19 cellular contexts compared by ENCODE assay signal in genomic region chrX:40061871-40062524, GRCh38. TPM values are rescaled to one million over a fixed set of nuclear protein-coding genes. Genes with fewer than 3 reads are reported as not detected.
DNase-seq lines count a peak whose midpoint lies in the region; ATAC-seq and TF ChIP-seq lines count a peak whose summit lies in the region.
"Had no signal": no experiment of that assay in that cellular context is flagged by ENCODE, and none has a peak within 500 bp of the region (broad histone marks: within the 10 kb centered on the region; RNA-seq: fewer than 3 reads in every experiment).

No MANE protein-coding gene starts in this region.

- ATAC-seq in WTC11: peak; percentile 51
- ATAC-seq: activated CD4-positive, CD25-positive, alpha-beta regulatory T cell treated with anti-CD3 and anti-CD28 coated beads, Interleukin-2, amount 50 U/mL, for 24 hours; mucosa of descending colon; pancreas had no signal

- H3K27ac Mint-ChIP-seq in activated naive CD4-positive, alpha-beta T cell treated with anti-CD3 and anti-CD28 coated beads, Interleukin-2, amount 10 ng/mL, durations not matched to agents 7 days and 5 days: peak overlapping the region; percentile 91
- H3K27ac Mint-ChIP-seq in WTC11: peak overlapping the region; percentile 72; the same call in 1 of the 2 replicates
- H3K27ac Mint-ChIP-seq: dendritic cell treated with granulocyte-macrophage colony-stimulating factor and Interleukin-4, amounts not matched to agents 40 ng/mL and 50 ng/mL, for 4 days had no signal

- peak overlapping the region; percentile 27 for H3K27ac ChIP-seq in temporal lobe (ENCODE audit: low read depth, low read length)
- H3K27ac ChIP-seq: esophagus squamous epithelium, HL-60, KMS-11, pancreas, skin epidermis, vagina had no signal

- peaks cover 38% of the 10 kb centered on the region for H3K36me3 Mint-ChIP-seq in activated naive CD4-positive, alpha-beta T cell treated with anti-CD3 and anti-CD28 coated beads, Interleukin-2, amount 10 ng/mL, durations not matched to agents 7 days and 5 days
- peaks cover 59% of the 10 kb centered on the region for H3K36me3 Mint-ChIP-seq in WTC11

- peak; percentile 39 for DNase-seq in activated naive CD4-positive, alpha-beta T cell treated with anti-CD3 and anti-CD28 coated beads, Interleukin-2, amount 10 ng/mL, durations not matched to agents 7 days and 5 days
- no peak for DNase-seq in activated naive CD4-positive, alpha-beta T cell treated with anti-CD3 and anti-CD28 coated beads, Interleukin-2, amount 50 U/mL, for 16 hours
- DNase-seq in WTC11 (ENCODE audit: low spot score) (peak; percentile 25), islet precursor cell (peak; percentile 59), putamen (ENCODE audit: low spot score) (no peak), GOT3 (lab: John Stamatoyannopoulos, UW) (no peak), NCI-H774 (lab: John Stamatoyannopoulos, UW) (no peak)
- DNase-seq: activated T-cell treated with anti-CD3 and anti-CD28 coated beads, Interleukin-2, amount 50 U/mL, for 4 hours; esophagus squamous epithelium; mucosa of descending colon; NCI-H1105 had no signal

- H3K9me3 Mint-ChIP-seq in activated naive CD4-positive, alpha-beta T cell treated with anti-CD3 and anti-CD28 coated beads, Interleukin-2, amount 10 ng/mL, durations not matched to agents 7 days and 5 days: no peaks in the 10 kb centered on the region
- no peaks in the 10 kb centered on the region for H3K9me3 Mint-ChIP-seq in WTC11
- H3K9me3 Mint-ChIP-seq: activated T-cell treated with anti-CD3 and anti-CD28 coated beads, Interleukin-2, amount 50 U/mL, for 4 hours; dendritic cell treated with granulocyte-macrophage colony-stimulating factor and Interleukin-4, amounts not matched to agents 40 ng/mL and 50 ng/mL, for 4 days had no signal

- no peaks in the 10 kb centered on the region for H3K27me3 Mint-ChIP-seq in activated naive CD4-positive, alpha-beta T cell treated with anti-CD3 and anti-CD28 coated beads, Interleukin-2, amount 10 ng/mL, durations not matched to agents 7 days and 5 days
- H3K27me3 Mint-ChIP-seq in WTC11 (ENCODE audit: low read depth): no peaks in the 10 kb centered on the region
- H3K27me3 Mint-ChIP-seq: dendritic cell treated with granulocyte-macrophage colony-stimulating factor and Interleukin-4, amounts not matched to agents 40 ng/mL and 50 ng/mL, for 4 days had no signal

- H3K4me1 Mint-ChIP-seq in activated naive CD4-positive, alpha-beta T cell treated with anti-CD3 and anti-CD28 coated beads, Interleukin-2, amount 10 ng/mL, durations not matched to agents 7 days and 5 days: peaks cover 57% of the 10 kb centered on the region
- peaks cover 47% of the 10 kb centered on the region for H3K4me1 Mint-ChIP-seq in WTC11

- CTCF ChIA-PET in activated naive CD4-positive, alpha-beta T cell treated with anti-CD3 and anti-CD28 coated beads, Interleukin-2, amount 10 ng/mL, durations not matched to agents 7 days and 5 days (lab: Charles Lee): no interaction called here
- CTCF ChIA-PET in WTC11 (lab: Charles Lee): no interaction called here

- TF ChIP-seq CTCF in WTC11 (IDR thresholded peaks at IDR 0.05): no peak

- peak overlapping the region; percentile 7 for H3K4me3 Mint-ChIP-seq in activated naive CD4-positive, alpha-beta T cell treated with anti-CD3 and anti-CD28 coated beads, Interleukin-2, amount 10 ng/mL, durations not matched to agents 7 days and 5 days
- no peak overlapping the region for H3K4me3 Mint-ChIP-seq in WTC11
- H3K4me3 Mint-ChIP-seq: activated T-cell treated with anti-CD3 and anti-CD28 coated beads, Interleukin-2, amount 50 U/mL, for 4 hours; dendritic cell treated with granulocyte-macrophage colony-stimulating factor and Interleukin-4, amounts not matched to agents 40 ng/mL and 50 ng/mL, for 4 days had no signal

- POLR2A ChIA-PET in WTC11 (lab: Charles Lee): interaction anchor here (0.9 kb wide), 1 partner anchor 13 kb away, joined by 3 read pairs; no protein-coding TSS in a partner anchor

TF ChIP-seq in WTC11, 78 proteins besides CTCF, POLR2A, EP300 and RAD21:
- TF ChIP-seq ZNF263 (CRISPR knock-in tag; IDR thresholded peaks at IDR 0.05; ENCODE audit: low read depth) (no peak), NFYB (CRISPR knock-in tag; conservative IDR thresholded peaks at IDR 0.05; ENCODE audit: low read depth) (no peak)

RNA-seq across cellular contexts. Expression of gene BCOR, which starts 35.8 kb away (rescaled TPM):
- total RNA-seq in WTC11 (2021) (41.1 to 44.5 TPM (median 43.1 TPM) in 3 replicates), temporal lobe (36.1 TPM)

Comparison
In these comparisons a context has a peak if more than half of its experiments do, and no peak if none do; other contexts are left out.
1. DNase-seq: peak in activated naive CD4-positive, alpha-beta T cell treated with anti-CD3 and anti-CD28 coated beads, Interleukin-2, amount 10 ng/mL, durations not matched to agents 7 days and 5 days (single experiment), WTC11 (single experiment) and islet precursor cell (single experiment); none in activated naive CD4-positive, alpha-beta T cell treated with anti-CD3 and anti-CD28 coated beads, Interleukin-2, amount 50 U/mL, for 16 hours (single experiment), putamen (single experiment), GOT3 (single experiment) and NCI-H774 (single experiment).